2 cellular contexts compared by ENCODE assay signal in genomic region chr12:65781681-65782269, GRCh38.
TF ChIP-seq lines count a peak whose summit lies in the region.

No MANE protein-coding gene starts in this region.

TF ChIP-seq in GM23338, 12 proteins besides CTCF, POLR2A, EP300 and RAD21 (continued from another document):
- no peak for TF ChIP-seq CREB1 (CRISPR knock-in tag; IDR thresholded peaks at IDR 0.05; ENCODE audit: low read depth)
- TF ChIP-seq, protein P1, sequence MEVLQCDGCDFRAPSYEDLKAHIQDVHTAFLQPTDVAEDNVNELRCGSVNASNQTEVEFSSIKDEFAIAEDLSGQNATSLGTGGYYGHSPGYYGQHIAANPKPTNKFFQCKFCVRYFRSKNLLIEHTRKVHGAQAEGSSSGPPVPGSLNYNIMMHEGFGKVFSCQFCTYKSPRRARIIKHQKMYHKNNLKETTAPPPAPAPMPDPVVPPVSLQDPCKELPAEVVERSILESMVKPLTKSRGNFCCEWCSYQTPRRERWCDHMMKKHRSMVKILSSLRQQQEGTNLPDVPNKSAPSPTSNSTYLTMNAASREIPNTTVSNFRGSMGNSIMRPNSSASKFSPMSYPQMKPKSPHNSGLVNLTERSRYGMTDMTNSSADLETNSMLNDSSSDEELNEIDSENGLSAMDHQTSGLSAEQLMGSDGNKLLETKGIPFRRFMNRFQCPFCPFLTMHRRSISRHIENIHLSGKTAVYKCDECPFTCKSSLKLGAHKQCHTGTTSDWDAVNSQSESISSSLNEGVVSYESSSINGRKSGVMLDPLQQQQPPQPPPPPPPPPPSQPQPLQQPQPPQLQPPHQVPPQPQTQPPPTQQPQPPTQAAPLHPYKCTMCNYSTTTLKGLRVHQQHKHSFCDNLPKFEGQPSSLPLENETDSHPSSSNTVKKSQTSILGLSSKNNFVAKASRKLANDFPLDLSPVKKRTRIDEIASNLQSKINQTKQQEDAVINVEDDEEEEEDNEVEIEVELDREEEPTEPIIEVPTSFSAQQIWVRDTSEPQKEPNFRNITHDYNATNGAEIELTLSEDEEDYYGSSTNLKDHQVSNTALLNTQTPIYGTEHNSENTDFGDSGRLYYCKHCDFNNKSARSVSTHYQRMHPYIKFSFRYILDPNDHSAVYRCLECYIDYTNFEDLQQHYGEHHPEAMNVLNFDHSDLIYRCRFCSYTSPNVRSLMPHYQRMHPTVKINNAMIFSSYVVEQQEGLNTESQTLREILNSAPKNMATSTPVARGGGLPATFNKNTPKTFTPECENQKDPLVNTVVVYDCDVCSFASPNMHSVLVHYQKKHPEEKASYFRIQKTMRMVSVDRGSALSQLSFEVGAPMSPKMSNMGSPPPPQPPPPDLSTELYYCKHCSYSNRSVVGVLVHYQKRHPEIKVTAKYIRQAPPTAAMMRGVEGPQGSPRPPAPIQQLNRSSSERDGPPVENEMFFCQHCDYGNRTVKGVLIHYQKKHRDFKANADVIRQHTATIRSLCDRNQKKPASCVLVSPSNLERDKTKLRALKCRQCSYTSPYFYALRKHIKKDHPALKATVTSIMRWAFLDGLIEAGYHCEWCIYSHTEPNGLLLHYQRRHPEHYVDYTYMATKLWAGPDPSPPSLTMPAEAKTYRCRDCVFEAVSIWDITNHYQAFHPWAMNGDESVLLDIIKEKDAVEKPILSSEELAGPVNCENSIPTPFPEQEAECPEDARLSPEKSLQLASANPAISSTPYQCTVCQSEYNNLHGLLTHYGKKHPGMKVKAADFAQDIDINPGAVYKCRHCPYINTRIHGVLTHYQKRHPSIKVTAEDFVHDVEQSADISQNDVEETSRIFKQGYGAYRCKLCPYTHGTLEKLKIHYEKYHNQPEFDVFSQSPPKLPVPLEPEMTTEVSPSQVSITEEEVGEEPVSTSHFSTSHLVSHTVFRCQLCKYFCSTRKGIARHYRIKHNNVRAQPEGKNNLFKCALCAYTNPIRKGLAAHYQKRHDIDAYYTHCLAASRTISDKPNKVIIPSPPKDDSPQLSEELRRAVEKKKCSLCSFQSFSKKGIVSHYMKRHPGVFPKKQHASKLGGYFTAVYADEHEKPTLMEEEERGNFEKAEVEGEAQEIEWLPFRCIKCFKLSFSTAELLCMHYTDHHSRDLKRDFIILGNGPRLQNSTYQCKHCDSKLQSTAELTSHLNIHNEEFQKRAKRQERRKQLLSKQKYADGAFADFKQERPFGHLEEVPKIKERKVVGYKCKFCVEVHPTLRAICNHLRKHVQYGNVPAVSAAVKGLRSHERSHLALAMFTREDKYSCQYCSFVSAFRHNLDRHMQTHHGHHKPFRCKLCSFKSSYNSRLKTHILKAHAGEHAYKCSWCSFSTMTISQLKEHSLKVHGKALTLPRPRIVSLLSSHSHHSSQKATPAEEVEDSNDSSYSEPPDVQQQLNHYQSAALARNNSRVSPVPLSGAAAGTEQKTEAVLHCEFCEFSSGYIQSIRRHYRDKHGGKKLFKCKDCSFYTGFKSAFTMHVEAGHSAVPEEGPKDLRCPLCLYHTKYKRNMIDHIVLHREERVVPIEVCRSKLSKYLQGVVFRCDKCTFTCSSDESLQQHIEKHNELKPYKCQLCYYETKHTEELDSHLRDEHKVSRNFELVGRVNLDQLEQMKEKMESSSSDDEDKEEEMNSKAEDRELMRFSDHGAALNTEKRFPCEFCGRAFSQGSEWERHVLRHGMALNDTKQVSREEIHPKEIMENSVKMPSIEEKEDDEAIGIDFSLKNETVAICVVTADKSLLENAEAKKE (CRISPR knock-in tag; IDR thresholded peaks at IDR 0.05), result no peak
- no peak for TF ChIP-seq POLR2AphosphoS5 (IDR thresholded peaks at IDR 0.05; ENCODE audit: low read depth)
- no peak for TF ChIP-seq JUNB (IDR thresholded peaks at IDR 0.05; ENCODE audit: unreplicated experiment)
- no peak for TF ChIP-seq ZNF114 (CRISPR knock-in tag; IDR thresholded peaks at IDR 0.05)
- TF ChIP-seq ETS1 (IDR thresholded peaks at IDR 0.05), result no peak

TF ChIP-seq in Ishikawa, 13 proteins besides CTCF, POLR2A, EP300 and RAD21 (continued from another document):
- no peak for TF ChIP-seq TAF1 (IDR thresholded peaks at IDR 0.05; ENCODE audit: low read depth)
TF ChIP-seq in Ishikawa: peak in this region for 2.
